Comparison of ENCODE assay signal across 8 cellular contexts in the genomic region with DNA sequence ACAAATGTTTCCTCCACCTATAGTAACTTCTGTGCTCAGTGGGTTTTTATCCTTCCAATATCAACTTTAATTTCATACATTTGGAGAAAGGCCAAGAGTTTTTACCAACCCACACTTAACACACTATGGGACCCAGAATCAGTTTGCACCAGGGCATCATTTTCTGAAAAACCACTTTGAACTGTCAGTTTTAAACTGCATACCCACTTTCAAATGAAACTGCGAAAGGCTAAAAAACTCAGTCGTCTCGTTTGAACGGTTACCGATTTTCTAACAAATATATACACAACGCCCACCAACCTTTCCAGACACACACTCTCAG. TPM values are rescaled to one million over a fixed set of nuclear protein-coding genes. Genes with fewer than 3 reads are reported as not detected.
DNase-seq lines count a peak whose midpoint lies in the region; ATAC-seq, FAIRE-seq and TF ChIP-seq lines count a peak whose summit lies in the region.

No MANE protein-coding gene starts in this region.

- H4K20me1 ChIP-seq in PC-9 (ENCODE audit: insufficient read depth), result no peaks in the 10 kb centered on the region

- no peaks in the 10 kb centered on the region for H3K9me3 ChIP-seq in PC-9 (ENCODE audit: insufficient read depth, low read depth)

- no peak for TF ChIP-seq CTCF in PC-9 (conservative IDR thresholded peaks at IDR 0.05)
- TF ChIP-seq CTCF in fibroblast of mammary gland (conservative IDR thresholded peaks at IDR 0.05; ENCODE audit: control insufficient read depth, insufficient read depth, low read depth, low read length), result no peak
- no peak for TF ChIP-seq CTCF in GM10266 (IDR thresholded peaks at IDR 0.05; ENCODE audit: control insufficient read depth, insufficient read depth, low read depth, missing control alignments)

- H3K36me3 ChIP-seq in PC-9 (ENCODE audit: low read depth), result no peaks in the 10 kb centered on the region

- intact Hi-C loops in PC-9 (cut with micrococcal nuclease; ENCODE audit: unreplicated experiment), result loop anchor here (5.0 kb wide), 1 partner anchor 51 kb away; no protein-coding TSS in a partner anchor

- H2AFZ ChIP-seq in PC-9, result peak overlapping the region; percentile 82; the same call in 1 of the 2 replicates

- H3K4me2 ChIP-seq in PC-9, result peak overlapping the region; percentile 69

- peaks cover 29% of the 10 kb centered on the region for H3K4me1 ChIP-seq in PC-9 (replicated peaks; ENCODE audit: insufficient read depth)

- no TSS peak for BruUV-seq in PC-9 (replicated peaks; lab: Mats Ljungman, UMichigan)

- H3K27ac ChIP-seq in PC-9, result peak overlapping the region; percentile 63
- H3K27ac ChIP-seq in skin epidermis, result peak overlapping the region in 2 of 21 experiments; percentile 11 to 21

- POLR2A ChIA-PET in PC-9 (lab: Charles Lee; ENCODE audit: unreplicated experiment), result interaction anchor here (0.7 kb wide), 1 partner anchor 21 kb away, joined by 4 read pairs; no protein-coding TSS in a partner anchor

- no peaks in the 10 kb centered on the region for H3K27me3 ChIP-seq in PC-9 (ENCODE audit: insufficient read depth, low read depth)

- ATAC-seq in GM21717 (IDR thresholded peaks at IDR 0.05; ENCODE audit: unreplicated experiment), result peak; percentile 24

- CTCF ChIA-PET in PC-9 (lab: Charles Lee), result no interaction called here

- no peaks in the 10 kb centered on the region for H3K9me2 ChIP-seq in PC-9 (ENCODE audit: insufficient read depth)

- DNase-seq in PC-9, result no peak
- no peak for DNase-seq in fibroblast of mammary gland (ENCODE audit: low read depth)
- no peak for DNase-seq in hippocampal formation (lab: John Stamatoyannopoulos, UW)
- DNase-seq in NCI-H1930 (lab: John Stamatoyannopoulos, UW), result no peak
- no peak for DNase-seq in GM10266 (ENCODE audit: extremely low spot score)
- no peak for DNase-seq in RCC 7860 (ENCODE audit: low spot score)

- H3K4me3 ChIP-seq in PC-9, result peak overlapping the region; percentile 69
- peak overlapping the region; percentile 50 for H3K4me3 ChIP-seq in fibroblast of mammary gland (ENCODE audit: control insufficient read depth, low read depth, low read length)
- peak overlapping the region in 6 of 7 experiments; percentile 39 to 65 (median 54) for H3K4me3 ChIP-seq in skin epidermis

- H3K79me2 ChIP-seq in PC-9 (ENCODE audit: low read depth), result no peaks in the 10 kb centered on the region

- no peak for FAIRE-seq in RCC 7860 (lab: Jason Lieb, UNC)

- peaks cover 7% of the 10 kb centered on the region for H3F3A ChIP-seq in PC-9 (ENCODE audit: insufficient read depth, low read depth)

RNA-seq across cellular contexts. Expression of gene ABCG2, which starts 0.4 kb away (rescaled TPM):
- total RNA-seq in PC-9 (2021), result 13.3 and 24.6 TPM in 2 replicates
